In the genomic region with DNA sequence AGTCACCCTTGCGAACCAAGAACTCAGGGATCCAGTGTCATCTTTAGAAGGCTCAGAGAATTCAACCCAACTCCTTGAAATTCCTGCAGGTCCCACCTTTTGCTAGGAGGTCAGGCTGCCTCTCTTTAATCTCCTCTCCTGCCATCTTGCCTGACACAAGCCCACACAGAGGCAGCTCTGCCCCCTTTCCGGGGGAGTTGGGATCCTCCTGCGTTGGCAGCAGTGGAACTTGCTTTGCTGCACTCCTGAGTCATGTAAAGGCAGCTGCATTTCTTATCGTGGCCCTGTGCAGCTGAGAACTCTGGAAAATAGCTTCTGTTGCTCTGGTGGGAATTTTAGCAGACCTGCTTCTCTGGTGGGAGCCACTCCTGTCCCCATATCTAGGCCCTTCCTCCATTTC, we compare ENCODE assay signal across 22 cellular contexts.
DNase-seq lines count a peak whose midpoint lies in the region; ATAC-seq lines count a peak whose summit lies in the region.
"Had no signal": no experiment of that assay in that cellular context is flagged by ENCODE, and none has a peak within 500 bp of the region (broad histone marks: within the 10 kb centered on the region; RNA-seq: fewer than 3 reads in every experiment).

No MANE protein-coding gene starts in this region.

- H3K4me1 ChIP-seq in GM23248 (ENCODE audit: insufficient read depth) = peaks cover 33% of the 10 kb centered on the region
- H3K4me1 ChIP-seq: HAP-1 had no signal

- no peak overlapping the region for H2AFZ ChIP-seq in GM23248

- no peaks in the 10 kb centered on the region for H3K27me3 ChIP-seq in GM23248 (replicated peaks; ENCODE audit: insufficient read depth)

- no peaks in the 10 kb centered on the region for H3K9me3 ChIP-seq in GM23248 (ENCODE audit: low read depth)
- H3K9me3 ChIP-seq: HAP-1, SK-N-SH had no signal

- in situ Hi-C loops in GM23248 (cut with MboI) = no loop called here

- peak overlapping the region; percentile 72 for H3K27ac ChIP-seq in GM23248
- H3K27ac ChIP-seq: C4-2B had no signal

- no peaks in the 10 kb centered on the region for H3K36me3 ChIP-seq in GM23248 (ENCODE audit: low read depth)
- H3K36me3 ChIP-seq: HAP-1 had no signal

- no peaks in the 10 kb centered on the region for H3K79me2 ChIP-seq in GM23248 (ENCODE audit: insufficient read depth)

- no peak overlapping the region for H3K4me3 ChIP-seq in GM23248
- H3K4me3 ChIP-seq: HAP-1 had no signal

- WGBS in GM23248 (ENCODE audit: low coverage in 1 of 2, low lambda C conversion rate in 2 of 2, missing lambda C conversion rate in 2 of 2), 2 experiments = 53 to 62% methylated on average over 4 of the region's 4 CpGs

- peaks cover 5% of the 10 kb centered on the region; the same call in 1 of the 2 replicates for H3F3A ChIP-seq in GM23248 (ENCODE audit: insufficient read depth)

- no peak for ATAC-seq in HG03139 (IDR thresholded peaks at IDR 0.05; ENCODE audit: unreplicated experiment)
- no peak for ATAC-seq in esophagus mucosa
- ATAC-seq in GM18867 (IDR thresholded peaks at IDR 0.05; ENCODE audit: unreplicated experiment) = no peak
- ATAC-seq: Panc1 had no signal

- H3K4me2 ChIP-seq in GM23248 (ENCODE audit: unreplicated experiment) = no peak overlapping the region
- H3K4me2 ChIP-seq: SK-N-SH had no signal

- DNase-seq in GM23248 (peak; percentile 45), astrocyte of the hippocampus (ENCODE audit: low read depth, low spot score) (peak; percentile 16), left kidney (ENCODE audit: low read depth, low spot score) (peak; percentile 86), putamen (ENCODE audit: low spot score) (peak; percentile 68)
- DNase-seq: Calu3; CD8-positive, alpha-beta memory T cell; DMS153; KBM-7; MM.1S; NCI-H1048; NCI-H1417 treated with DMSO at 0.1 percent for 48 hours; NCI-H187; NCI-H510A; NCI-H748 treated with DMSO at 0.1 percent for 48 hours; SIG-M5 had no signal

- no peaks in the 10 kb centered on the region for H4K20me1 ChIP-seq in GM23248 (ENCODE audit: insufficient read depth)

- H3K9ac ChIP-seq in GM23248 = no peak overlapping the region
- H3K9ac ChIP-seq: SK-N-SH had no signal

- no peaks in the 10 kb centered on the region for H3K9me2 ChIP-seq in GM23248 (ENCODE audit: insufficient read depth)
- H3K9me2 ChIP-seq: SK-N-SH had no signal

Comparison
In these comparisons a context has a peak if more than half of its experiments do, and no peak if none do; other contexts are left out.
1. DNase-seq: peak in every context shown above with its lines; median percentile 86 in left kidney; 68 in putamen; 45 in GM23248; 16 in astrocyte of the hippocampus.